In the genomic region with DNA sequence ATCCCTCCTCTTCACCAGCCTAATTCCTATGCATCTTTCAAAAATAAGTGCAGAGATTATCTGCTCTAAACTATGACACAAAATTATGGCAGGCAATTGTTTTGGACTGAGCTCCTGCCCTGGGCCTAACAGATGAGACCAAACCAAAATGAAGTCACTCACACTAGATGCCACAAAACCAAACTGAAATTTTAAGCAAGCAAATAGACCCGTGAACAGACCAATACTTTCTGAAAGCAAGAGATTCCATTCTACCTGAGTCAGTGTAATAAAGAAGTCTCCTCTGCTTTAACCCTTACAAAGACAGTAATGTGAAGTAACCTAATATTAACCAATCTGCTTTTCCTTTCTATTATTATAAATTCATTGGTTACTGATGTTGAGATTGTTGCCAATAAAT, we compare ENCODE assay signal across 1 cellular context.
TF ChIP-seq lines count a peak whose summit lies in the region.

No MANE protein-coding gene starts in this region.

TF ChIP-seq in GM23338, 12 proteins besides CTCF, POLR2A, EP300 and RAD21:
- TF ChIP-seq, protein P1, sequence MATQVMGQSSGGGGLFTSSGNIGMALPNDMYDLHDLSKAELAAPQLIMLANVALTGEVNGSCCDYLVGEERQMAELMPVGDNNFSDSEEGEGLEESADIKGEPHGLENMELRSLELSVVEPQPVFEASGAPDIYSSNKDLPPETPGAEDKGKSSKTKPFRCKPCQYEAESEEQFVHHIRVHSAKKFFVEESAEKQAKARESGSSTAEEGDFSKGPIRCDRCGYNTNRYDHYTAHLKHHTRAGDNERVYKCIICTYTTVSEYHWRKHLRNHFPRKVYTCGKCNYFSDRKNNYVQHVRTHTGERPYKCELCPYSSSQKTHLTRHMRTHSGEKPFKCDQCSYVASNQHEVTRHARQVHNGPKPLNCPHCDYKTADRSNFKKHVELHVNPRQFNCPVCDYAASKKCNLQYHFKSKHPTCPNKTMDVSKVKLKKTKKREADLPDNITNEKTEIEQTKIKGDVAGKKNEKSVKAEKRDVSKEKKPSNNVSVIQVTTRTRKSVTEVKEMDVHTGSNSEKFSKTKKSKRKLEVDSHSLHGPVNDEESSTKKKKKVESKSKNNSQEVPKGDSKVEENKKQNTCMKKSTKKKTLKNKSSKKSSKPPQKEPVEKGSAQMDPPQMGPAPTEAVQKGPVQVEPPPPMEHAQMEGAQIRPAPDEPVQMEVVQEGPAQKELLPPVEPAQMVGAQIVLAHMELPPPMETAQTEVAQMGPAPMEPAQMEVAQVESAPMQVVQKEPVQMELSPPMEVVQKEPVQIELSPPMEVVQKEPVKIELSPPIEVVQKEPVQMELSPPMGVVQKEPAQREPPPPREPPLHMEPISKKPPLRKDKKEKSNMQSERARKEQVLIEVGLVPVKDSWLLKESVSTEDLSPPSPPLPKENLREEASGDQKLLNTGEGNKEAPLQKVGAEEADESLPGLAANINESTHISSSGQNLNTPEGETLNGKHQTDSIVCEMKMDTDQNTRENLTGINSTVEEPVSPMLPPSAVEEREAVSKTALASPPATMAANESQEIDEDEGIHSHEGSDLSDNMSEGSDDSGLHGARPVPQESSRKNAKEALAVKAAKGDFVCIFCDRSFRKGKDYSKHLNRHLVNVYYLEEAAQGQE (IDR thresholded peaks at IDR 0.05; ENCODE audit: unreplicated experiment), result no peak
